Comparison of ENCODE assay signal across 1 cellular context in genomic region chr3:20575153-20575552, GRCh38.
TF ChIP-seq lines count a peak whose summit lies in the region.

No MANE protein-coding gene starts in this region.

TF ChIP-seq in GM23338, 12 proteins besides CTCF, POLR2A, EP300 and RAD21 (continued from another document):
- TF ChIP-seq ZNF462 (CRISPR knock-in tag; IDR thresholded peaks at IDR 0.05) (no peak), ETS1 (IDR thresholded peaks at IDR 0.05) (no peak), EZH2phosphoT487 (IDR thresholded peaks at IDR 0.05; ENCODE audit: unreplicated experiment) (no peak), ZNF331 (CRISPR knock-in tag; IDR thresholded peaks at IDR 0.05; ENCODE audit: low read depth) (no peak), JUNB (IDR thresholded peaks at IDR 0.05; ENCODE audit: unreplicated experiment) (no peak)
